Comparison of ENCODE assay signal across 15 cellular contexts in genomic region chr1:29669912-29670311, GRCh38.
DNase-seq lines count a peak whose midpoint lies in the region; ATAC-seq lines count a peak whose summit lies in the region.
"Had no signal": no experiment of that assay in that cellular context is flagged by ENCODE, and none has a peak within 500 bp of the region (broad histone marks: within the 10 kb centered on the region; RNA-seq: fewer than 3 reads in every experiment).

No MANE protein-coding gene starts in this region.

- no peaks in the 10 kb centered on the region for H3K4me1 Mint-ChIP-seq in activated naive CD8-positive, alpha-beta T cell treated with anti-CD3 and anti-CD28 coated beads, Interleukin-2, amount 10 ng/mL, durations not matched to agents 7 days and 5 days
- no peaks in the 10 kb centered on the region for H3K4me1 Mint-ChIP-seq in activated naive CD8-positive, alpha-beta T cell treated with anti-CD3 and anti-CD28 coated beads for 36 hours
- peaks cover 0 to 2% of the 10 kb centered on the region in 2 donors for H3K4me1 Mint-ChIP-seq in natural killer cell treated with Interleukin-12 subunit alpha and Interleukin-12 subunit beta and Interleukin-15 and Interleukin-18, amount 100 ng/mL, for 72 hours (ENCODE audit: low read depth in 2 of 2)
- H3K4me1 Mint-ChIP-seq: CD4-positive, CD25-positive, alpha-beta regulatory T cell had no signal

- H3K27ac Mint-ChIP-seq in activated naive CD8-positive, alpha-beta T cell treated with anti-CD3 and anti-CD28 coated beads, Interleukin-2, amount 10 ng/mL, durations not matched to agents 7 days and 5 days, result no peak overlapping the region
- H3K27ac Mint-ChIP-seq in activated naive CD8-positive, alpha-beta T cell treated with anti-CD3 and anti-CD28 coated beads for 36 hours, result no peak overlapping the region
- H3K27ac Mint-ChIP-seq in natural killer cell treated with Interleukin-12 subunit alpha and Interleukin-12 subunit beta and Interleukin-15 and Interleukin-18, amount 100 ng/mL, for 72 hours, result no peak overlapping the region
- H3K27ac Mint-ChIP-seq: CD4-positive, CD25-positive, alpha-beta regulatory T cell had no signal

- H3K4me3 Mint-ChIP-seq in activated naive CD8-positive, alpha-beta T cell treated with anti-CD3 and anti-CD28 coated beads, Interleukin-2, amount 10 ng/mL, durations not matched to agents 7 days and 5 days, result no peak overlapping the region
- no peak overlapping the region for H3K4me3 Mint-ChIP-seq in activated naive CD8-positive, alpha-beta T cell treated with anti-CD3 and anti-CD28 coated beads for 36 hours
- H3K4me3 Mint-ChIP-seq in natural killer cell treated with Interleukin-12 subunit alpha and Interleukin-12 subunit beta and Interleukin-15 and Interleukin-18, amount 100 ng/mL, for 72 hours, result no peak overlapping the region
- H3K4me3 Mint-ChIP-seq: CD4-positive, CD25-positive, alpha-beta regulatory T cell had no signal

- no peaks in the 10 kb centered on the region for H3K9me3 Mint-ChIP-seq in activated naive CD8-positive, alpha-beta T cell treated with anti-CD3 and anti-CD28 coated beads, Interleukin-2, amount 10 ng/mL, durations not matched to agents 7 days and 5 days
- no peaks in the 10 kb centered on the region for H3K9me3 Mint-ChIP-seq in activated naive CD8-positive, alpha-beta T cell treated with anti-CD3 and anti-CD28 coated beads for 36 hours
- no peaks in the 10 kb centered on the region for H3K9me3 Mint-ChIP-seq in natural killer cell treated with Interleukin-12 subunit alpha and Interleukin-12 subunit beta and Interleukin-15 and Interleukin-18, amount 100 ng/mL, for 72 hours

- POLR2A ChIA-PET in activated naive CD8-positive, alpha-beta T cell treated with anti-CD3 and anti-CD28 coated beads, Interleukin-2, amount 10 ng/mL, durations not matched to agents 7 days and 5 days (lab: Charles Lee), result no interaction called here

- peaks cover 20% of the 10 kb centered on the region for H3K27me3 Mint-ChIP-seq in activated naive CD8-positive, alpha-beta T cell treated with anti-CD3 and anti-CD28 coated beads, Interleukin-2, amount 10 ng/mL, durations not matched to agents 7 days and 5 days
- peaks cover 17% of the 10 kb centered on the region for H3K27me3 Mint-ChIP-seq in activated naive CD8-positive, alpha-beta T cell treated with anti-CD3 and anti-CD28 coated beads for 36 hours
- H3K27me3 Mint-ChIP-seq in natural killer cell treated with Interleukin-12 subunit alpha and Interleukin-12 subunit beta and Interleukin-15 and Interleukin-18, amount 100 ng/mL, for 72 hours, result peaks cover 15 to 31% of the 10 kb centered on the region in 2 donors

- H3K36me3 Mint-ChIP-seq in activated naive CD8-positive, alpha-beta T cell treated with anti-CD3 and anti-CD28 coated beads, Interleukin-2, amount 10 ng/mL, durations not matched to agents 7 days and 5 days, result no peaks in the 10 kb centered on the region
- H3K36me3 Mint-ChIP-seq in activated naive CD8-positive, alpha-beta T cell treated with anti-CD3 and anti-CD28 coated beads for 36 hours, result no peaks in the 10 kb centered on the region
- no peaks in the 10 kb centered on the region for H3K36me3 Mint-ChIP-seq in natural killer cell treated with Interleukin-12 subunit alpha and Interleukin-12 subunit beta and Interleukin-15 and Interleukin-18, amount 100 ng/mL, for 72 hours
- H3K36me3 Mint-ChIP-seq: CD4-positive, CD25-positive, alpha-beta regulatory T cell had no signal

- no peak for ATAC-seq in activated naive CD8-positive, alpha-beta T cell treated with anti-CD3 and anti-CD28 coated beads, Interleukin-2, amount 10 ng/mL, durations not matched to agents 7 days and 5 days (ENCODE audit: low read depth)
- no peak for ATAC-seq in natural killer cell treated with Interleukin-12 subunit alpha and Interleukin-12 subunit beta and Interleukin-15 and Interleukin-18, amount 100 ng/mL, for 72 hours
- ATAC-seq: Right ventricle myocardium inferior had no signal

- peak; percentile 7 for DNase-seq in activated naive CD8-positive, alpha-beta T cell treated with anti-CD3 and anti-CD28 coated beads, Interleukin-2, amount 10 ng/mL, durations not matched to agents 7 days and 5 days
- DNase-seq in activated naive CD8-positive, alpha-beta T cell treated with anti-CD3 and anti-CD28 coated beads for 36 hours, result no peak
- DNase-seq in ecto neural progenitor cell (ENCODE audit: low spot score) (peak; percentile 37), NCI-H1436 (lab: John Stamatoyannopoulos, UW) (no peak), RPMI8226 (no peak), NCI-H446 treated with DMSO at 0.1 percent for 48 hours (lab: John Stamatoyannopoulos, UW) (no peak)
- peak; percentile 42 for DNase-seq in natural killer cell treated with Interleukin-12 subunit alpha and Interleukin-12 subunit beta and Interleukin-15 and Interleukin-18, amount 100 ng/mL, for 72 hours (ENCODE audit: low spot score)
- DNase-seq: CD4-positive, CD25-positive, alpha-beta regulatory T cell; DMS79 treated with DMSO at 0.1 percent for 48 hours; GDM1; KG1; NCI-H1048; NCI-H1694; NCI-H510A had no signal

Comparison
In these comparisons a context has a peak if more than half of its experiments do, and no peak if none do; other contexts are left out.
1. DNase-seq: peak in activated naive CD8-positive, alpha-beta T cell treated with anti-CD3 and anti-CD28 coated beads, Interleukin-2, amount 10 ng/mL, durations not matched to agents 7 days and 5 days (single experiment), ecto neural progenitor cell (single experiment) and natural killer cell treated with Interleukin-12 subunit alpha and Interleukin-12 subunit beta and Interleukin-15 and Interleukin-18, amount 100 ng/mL, for 72 hours (single experiment); none in activated naive CD8-positive, alpha-beta T cell treated with anti-CD3 and anti-CD28 coated beads for 36 hours (single experiment), NCI-H1436 (single experiment), RPMI8226 (single experiment) and NCI-H446 treated with DMSO at 0.1 percent for 48 hours (single experiment).